In genomic region chr11:3206128-3206921, GRCh38 we compare ENCODE assay signal across 1 cellular context.
TF ChIP-seq lines count a peak whose summit lies in the region.

No MANE protein-coding gene starts in this region.

TF ChIP-seq in HEK293, 187 proteins besides CTCF, POLR2A, EP300 and RAD21 (continued from another document):
- TF ChIP-seq PRDM2 (tag by site-specific recombination; IDR thresholded peaks at IDR 0.05; ENCODE audit: borderline replicate concordance) (no peak), ZSCAN18 (tag by site-specific recombination; IDR thresholded peaks at IDR 0.05) (no peak), ZNF529 (tag by site-specific recombination; IDR thresholded peaks at IDR 0.05; ENCODE audit: insufficient replicate concordance) (no peak), ZNF707 (tag by site-specific recombination; IDR thresholded peaks at IDR 0.05) (0 out of 2 replicates have a peak, but pooled peaks have one; percentile 9)
